ENCODE assay signal across 35 cellular contexts in genomic region chr1:217433664-217434063, GRCh38.
"Had no signal": no experiment of that assay in that cellular context is flagged by ENCODE, and none has a peak within 500 bp of the region (broad histone marks: within the 10 kb centered on the region; RNA-seq: fewer than 3 reads in every experiment).

No MANE protein-coding gene starts in this region.

- H3K27ac ChIP-seq: KMS-11 had no signal

- H3K4me2 ChIP-seq: KMS-11 had no signal

- DNase-seq: Karpas-422, Kasumi-1, KG1, MG63, MM.1S, MV-4-11, NCI-H1048, NCI-H1092, NCI-H1092 treated with DMSO at 0.1 percent for 48 hours, NCI-H1105, NCI-H1105 treated with DMSO at 0.1 percent for 48 hours, NCI-H1417, NCI-H1417 treated with DMSO at 0.1 percent for 48 hours, NCI-H1436, NCI-H1436 treated with DMSO at 0.1 percent for 48 hours, NCI-H146, NCI-H1694, NCI-H1694 treated with DMSO at 0.1 percent for 48 hours, NCI-H187, NCI-H187 treated with DMSO at 0.1 percent for 48 hours, NCI-H1930, NCI-H2029, NCI-H2029 treated with DMSO at 0.1 percent for 48 hours, NCI-H2081, NCI-H2081 treated with DMSO at 0.1 percent for 48 hours, NCI-H2107, NCI-H2171, NCI-H2171 treated with DMSO at 0.1 percent for 48 hours, NCI-H2227 treated with DMSO at 0.1 percent for 48 hours, NCI-H226, NCI-H345, NCI-H446, NCI-H446 treated with DMSO at 0.1 percent for 48 hours, NCI-H510A had no signal

- H3K9ac ChIP-seq: KMS-11 had no signal

- H3K4me3 ChIP-seq: MG63 had no signal

- H3K27me3 ChIP-seq: MG63 had no signal
